In genomic region chr20:2103454-2104153, GRCh38 we compare ENCODE assay signal across 8 cellular contexts. TPM values are rescaled to one million over a fixed set of nuclear protein-coding genes. Genes with fewer than 3 reads are reported as not detected.
DNase-seq lines count a peak whose midpoint lies in the region; ATAC-seq, FAIRE-seq and TF ChIP-seq lines count a peak whose summit lies in the region.

No MANE protein-coding gene starts in this region.

- intact Hi-C loops in activated T-helper 2 cell treated with anti-CD3 and anti-CD28 coated beads, Interferon-gamma antibody, Interleukin-2, Interleukin-4, amounts not matched to agents 10 μg/mL and 5 μg/mL and 100 μg/mL, durations not matched to agents 14 hours and 24 hours and 36 hours (cut with micrococcal nuclease), result loop anchor here (2.0 to 10.0 kb wide), 3 partner anchors 15 to 779 kb away; partner anchors contain the start of genes SDCBP2 and SNRPB
- intact Hi-C loops in kidney (cut with DNase I), result no loop called here

- no peaks in the 10 kb centered on the region for H3K9me3 ChIP-seq in kidney (ENCODE audit: control insufficient read depth in 1 of 2, low read length in 2 of 2)
- no peaks in the 10 kb centered on the region for H3K9me3 ChIP-seq in thymus (ENCODE audit: control insufficient read depth)

- peaks cover 36% of the 10 kb centered on the region for H3K4me1 Mint-ChIP-seq in activated T-helper 2 cell treated with anti-CD3 and anti-CD28 coated beads, Interferon-gamma antibody, Interleukin-2, Interleukin-4, amounts not matched to agents 10 μg/mL and 5 μg/mL and 100 μg/mL, durations not matched to agents 14 hours and 24 hours and 36 hours (ENCODE audit: low read depth)

- H3K4me3 Mint-ChIP-seq in activated T-helper 2 cell treated with anti-CD3 and anti-CD28 coated beads, Interferon-gamma antibody, Interleukin-2, Interleukin-4, amounts not matched to agents 10 μg/mL and 5 μg/mL and 100 μg/mL, durations not matched to agents 14 hours and 24 hours and 36 hours (ENCODE audit: low read depth), result peak overlapping the region; percentile 91

- peak overlapping the region; percentile 66 to 91 for H3K9ac ChIP-seq in kidney (ENCODE audit: low read length in 2 of 2)

- H3K36me3 Mint-ChIP-seq in activated T-helper 2 cell treated with anti-CD3 and anti-CD28 coated beads, Interferon-gamma antibody, Interleukin-2, Interleukin-4, amounts not matched to agents 10 μg/mL and 5 μg/mL and 100 μg/mL, durations not matched to agents 14 hours and 24 hours and 36 hours (ENCODE audit: low read depth), result peaks cover 31% of the 10 kb centered on the region

- WGBS in thymus, result 5% methylated on average over 13 of the region's 13 CpGs

- H3K27ac Mint-ChIP-seq in activated T-helper 2 cell treated with anti-CD3 and anti-CD28 coated beads, Interferon-gamma antibody, Interleukin-2, Interleukin-4, amounts not matched to agents 10 μg/mL and 5 μg/mL and 100 μg/mL, durations not matched to agents 14 hours and 24 hours and 36 hours, result peak overlapping the region; percentile 79

- ATAC-seq in HG02981 (IDR thresholded peaks at IDR 0.05; ENCODE audit: unreplicated experiment), result no peak

- peaks cover 15 to 23% of the 10 kb centered on the region in 2 donors for H3K4me1 ChIP-seq in kidney (ENCODE audit: control insufficient read depth in 1 of 2, insufficient read depth in 1 of 2, low read depth in 1 of 2, low read length in 2 of 2)
- H3K4me1 ChIP-seq in thymus (ENCODE audit: control insufficient read depth, insufficient read depth, low read length), result peaks cover 23% of the 10 kb centered on the region

- no peaks in the 10 kb centered on the region for H3K9me3 Mint-ChIP-seq in activated T-helper 2 cell treated with anti-CD3 and anti-CD28 coated beads, Interferon-gamma antibody, Interleukin-2, Interleukin-4, amounts not matched to agents 10 μg/mL and 5 μg/mL and 100 μg/mL, durations not matched to agents 14 hours and 24 hours and 36 hours

- H3K27me3 ChIP-seq in thymus (ENCODE audit: control insufficient read depth, insufficient read depth), result no peaks in the 10 kb centered on the region

- no peak for FAIRE-seq in kidney (lab: Jason Lieb, UNC)

- H3K36me3 ChIP-seq in kidney (ENCODE audit: control insufficient read depth in 1 of 2, insufficient read depth in 2 of 2, low read length in 2 of 2), result no peaks in the 10 kb centered on the region
- H3K36me3 ChIP-seq in thymus (ENCODE audit: control insufficient read depth, insufficient read depth), result peaks cover 6% of the 10 kb centered on the region

- peaks cover 1% of the 10 kb centered on the region for H3K27me3 Mint-ChIP-seq in activated T-helper 2 cell treated with anti-CD3 and anti-CD28 coated beads, Interferon-gamma antibody, Interleukin-2, Interleukin-4, amounts not matched to agents 10 μg/mL and 5 μg/mL and 100 μg/mL, durations not matched to agents 14 hours and 24 hours and 36 hours (ENCODE audit: low read depth)

- TF ChIP-seq CTCF in kidney (IDR thresholded peaks at IDR 0.05; ENCODE audit: borderline replicate concordance, extremely low read depth, insufficient read depth), result no peak

- peak; percentile 53 for DNase-seq in activated CD8-positive, alpha-beta memory T cell treated with anti-CD3 and anti-CD28 coated beads for 24 hours
- DNase-seq in activated CD8-positive, alpha-beta memory T cell treated with anti-CD3 and anti-CD28 coated beads, Interleukin-2, amount 50 U/mL, for 48 hours, result no peak
- no peak for DNase-seq in activated T-helper 2 cell treated with anti-CD3 and anti-CD28 coated beads, Interferon-gamma antibody, Interleukin-2, Interleukin-4, amounts not matched to agents 10 μg/mL and 5 μg/mL and 100 μg/mL, durations not matched to agents 14 hours and 24 hours and 36 hours (ENCODE audit: low spot score)
- DNase-seq in kidney (no peak), occipital lobe (lab: John Stamatoyannopoulos, UW) (no peak), NCI-H187 treated with DMSO at 0.1 percent for 48 hours (lab: John Stamatoyannopoulos, UW) (no peak)

- H3K4me3 ChIP-seq in kidney (ENCODE audit: low read length in 2 of 2), result peak overlapping the region; percentile 88 to 91
- peak overlapping the region; percentile 79 for H3K4me3 ChIP-seq in thymus (ENCODE audit: low read length)

- H3K27ac ChIP-seq in kidney (ENCODE audit: low read depth in 2 of 2, low read length in 2 of 2) (peak overlapping the region; percentile 99 to 100), thymus (ENCODE audit: low read depth) (peak overlapping the region; percentile 100)

RNA-seq across cellular contexts. Expression of gene STK35, which starts 2.0 kb away (rescaled TPM):
- total RNA-seq in activated T-helper 2 cell treated with anti-CD3 and anti-CD28 coated beads, Interferon-gamma antibody, Interleukin-2, Interleukin-4, amounts not matched to agents 10 μg/mL and 5 μg/mL and 100 μg/mL, durations not matched to agents 14 hours and 24 hours and 36 hours, result 18.9 and 20.4 TPM in 2 replicates
- total RNA-seq in kidney (16.5 TPM), occipital lobe (13.9 TPM)
- polyA plus RNA-seq in kidney (ENCODE audit: insufficient read depth, low read depth, low replicate concordance) (3.7 TPM), thymus (4.1 TPM)
